22 cellular contexts compared by ENCODE assay signal in the genomic region with DNA sequence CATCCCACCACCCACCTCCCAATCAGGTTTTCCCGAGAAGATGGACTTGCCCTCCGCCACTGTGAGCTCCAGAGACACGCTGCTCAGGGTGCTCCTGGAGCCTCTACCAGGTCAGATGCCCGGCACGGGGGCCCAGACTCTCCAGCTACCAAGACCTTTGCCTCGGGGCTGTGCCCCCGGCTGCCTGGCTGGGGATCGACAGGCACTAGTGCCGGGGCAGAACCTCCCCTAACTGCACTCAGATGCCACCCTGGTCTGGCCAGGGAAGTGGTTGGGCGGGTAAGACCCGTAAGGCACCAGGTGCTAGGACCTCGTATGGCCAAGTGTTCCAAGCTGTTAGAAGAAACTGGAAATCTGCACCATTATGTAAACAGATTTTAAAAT.
DNase-seq lines count a peak whose midpoint lies in the region; ATAC-seq and TF ChIP-seq lines count a peak whose summit lies in the region.
"Had no signal": no experiment of that assay in that cellular context is flagged by ENCODE, and none has a peak within 500 bp of the region (broad histone marks: within the 10 kb centered on the region; RNA-seq: fewer than 3 reads in every experiment).

No MANE protein-coding gene starts in this region.

- 86% methylated on average over 12 of the region's 12 CpGs for WGBS in right cardiac atrium

- DNase-seq in right cardiac atrium (peak in 2 of 3 donors; percentile 40 to 57), left cardiac atrium (no peak), type B pancreatic cell (ENCODE audit: extremely low spot score, unreplicated experiment) (no peak)
- DNase-seq in naive thymus-derived CD8-positive, alpha-beta T cell, result no peak
- DNase-seq in activated effector memory CD4-positive, alpha-beta T cell treated with anti-CD3 and anti-CD28 coated beads, Interleukin-2, amount 50 U/mL, for 16 hours, result no peak
- DNase-seq: activated CD4-positive, CD25-positive, alpha-beta regulatory T cell treated with anti-CD3 and anti-CD28 coated beads, Interleukin-2, amount 50 U/mL, for 72 hours; DMS79 treated with DMSO at 0.1 percent for 48 hours; esophagus squamous epithelium; HFFc6; Kasumi-1; NCI-H1092; NCI-H2081 treated with DMSO at 0.1 percent for 48 hours; NCI-H510A; NK-92 treated with Interleukin-12 subunit alpha and Interleukin-12 subunit beta, amount 100 ng/mL, for 24 hours; stimulated activated CD4-positive, alpha-beta T cell treated with anti-CD3 and anti-CD28 coated beads, Interleukin-2, amount 100 ng/mL, for 24 hours; T1000 had no signal

- peaks cover 9% of the 10 kb centered on the region for H3K4me1 ChIP-seq in right cardiac atrium (ENCODE audit: control insufficient read depth, insufficient read depth, low read length)

- H3K27me3 Mint-ChIP-seq in naive thymus-derived CD8-positive, alpha-beta T cell, result no peaks in the 10 kb centered on the region
- H3K27me3 Mint-ChIP-seq in type B pancreatic cell, result no peaks in the 10 kb centered on the region

- no peaks in the 10 kb centered on the region for H3K9me3 Mint-ChIP-seq in naive thymus-derived CD8-positive, alpha-beta T cell
- H3K9me3 Mint-ChIP-seq in type B pancreatic cell, result no peaks in the 10 kb centered on the region
- H3K9me3 Mint-ChIP-seq: CD14-positive monocyte, HFFc6 had no signal

- no peaks in the 10 kb centered on the region for H3K27me3 ChIP-seq in right cardiac atrium (ENCODE audit: control insufficient read depth, insufficient read depth)
- H3K27me3 ChIP-seq: esophagus squamous epithelium had no signal

- H3K9me3 ChIP-seq in right cardiac atrium (ENCODE audit: control insufficient read depth, low read length), result no peaks in the 10 kb centered on the region
- H3K9me3 ChIP-seq: esophagus squamous epithelium had no signal

- H3K4me1 Mint-ChIP-seq in naive thymus-derived CD8-positive, alpha-beta T cell, result peaks cover 11 to 29% (median 18%) of the 10 kb centered on the region in 4 donors
- peaks cover 24% of the 10 kb centered on the region for H3K4me1 Mint-ChIP-seq in type B pancreatic cell (ENCODE audit: unreplicated experiment)

- peaks cover 0 to 26% (median 0%) of the 10 kb centered on the region in 3 donors for H3K36me3 Mint-ChIP-seq in naive thymus-derived CD8-positive, alpha-beta T cell
- H3K36me3 Mint-ChIP-seq in type B pancreatic cell, result peaks cover 3% of the 10 kb centered on the region

- TF ChIP-seq CTCF in type B pancreatic cell (conservative IDR thresholded peaks at IDR 0.05), result no peak

- intact Hi-C loops in right cardiac atrium (cut with DNase I), result no loop called here
- intact Hi-C loops in left cardiac atrium (cut with DNase I), result no loop called here

- H3K27ac Mint-ChIP-seq in naive thymus-derived CD8-positive, alpha-beta T cell, result peak overlapping the region in 8 of 10 donors; percentile 72 to 94 (median 84)
- H3K27ac Mint-ChIP-seq in type B pancreatic cell, result peak overlapping the region; percentile 72
- H3K27ac Mint-ChIP-seq: CD14-positive monocyte had no signal

- H3K4me3 ChIP-seq in right cardiac atrium (ENCODE audit: low read length), result no peak overlapping the region
- H3K4me3 ChIP-seq: esophagus squamous epithelium, SK-N-MC had no signal

- no peak overlapping the region for H3K27ac ChIP-seq in right cardiac atrium (ENCODE audit: low read length)
- peak overlapping the region; percentile 75 for H3K27ac ChIP-seq in cingulate gyrus (ENCODE audit: low read depth, low read length)
- H3K27ac ChIP-seq: esophagus squamous epithelium, SK-N-MC had no signal

- no peak for ATAC-seq in right cardiac atrium
- ATAC-seq in left cardiac atrium, result no peak
- ATAC-seq in naive thymus-derived CD8-positive, alpha-beta T cell, result no peak
- no peak for ATAC-seq in HG02870 (IDR thresholded peaks at IDR 0.05; ENCODE audit: unreplicated experiment)
- ATAC-seq in HG03175 (IDR thresholded peaks at IDR 0.05; ENCODE audit: unreplicated experiment), result no peak
- ATAC-seq: left lobe of liver had no signal

- POLR2A ChIA-PET in naive thymus-derived CD8-positive, alpha-beta T cell (lab: Charles Lee), result interaction anchor here (0.8 kb wide), 1 partner anchor 18 kb away, joined by 5 read pairs; no protein-coding TSS in a partner anchor

- H3K4me3 Mint-ChIP-seq in naive thymus-derived CD8-positive, alpha-beta T cell, result no peak overlapping the region
- H3K4me3 Mint-ChIP-seq in type B pancreatic cell, result peak overlapping the region; percentile 83
- H3K4me3 Mint-ChIP-seq: CD14-positive monocyte had no signal

Comparison
In these comparisons a context has a peak if more than half of its experiments do, and no peak if none do; other contexts are left out.
1. DNase-seq: peak in right cardiac atrium (2 of 3); none in left cardiac atrium (single experiment), naive thymus-derived CD8-positive, alpha-beta T cell (0 of 10), type B pancreatic cell (single experiment) and activated effector memory CD4-positive, alpha-beta T cell treated with anti-CD3 and anti-CD28 coated beads, Interleukin-2, amount 50 U/mL, for 16 hours (single experiment).